ENCODE assay signal across 8 cellular contexts in genomic region chr15:75738647-75739325, GRCh38. TPM values are rescaled to one million over a fixed set of nuclear protein-coding genes. Genes with fewer than 3 reads are reported as not detected.
A peak's percentile ranks its signal among the peaks of the same experiment; 100 is the strongest.
DNase-seq lines count a peak whose midpoint lies in the region; ATAC-seq and TF ChIP-seq lines count a peak whose summit lies in the region.

No MANE protein-coding gene starts in this region.

- no peaks in the 10 kb centered on the region for H3K9me3 Mint-ChIP-seq in natural killer cell
- H3K9me3 Mint-ChIP-seq in stimulated activated memory B cell treated with anti-CD40 and anti-IgM and Interleukin-4, amounts not matched to agents 10 μg/mL and 1 μg/mL and 100 μg/mL, for 72 hours: no peaks in the 10 kb centered on the region

- no peak overlapping the region for H3K27ac ChIP-seq in GM23248
- H3K27ac ChIP-seq in fibroblast of lung (ENCODE audit: insufficient read depth, low read length): no peak overlapping the region

- ATAC-seq in natural killer cell: peak; percentile 93 to 97 (median 97)
- ATAC-seq in stimulated activated memory B cell treated with anti-CD40 and anti-IgM and Interleukin-4, amounts not matched to agents 10 μg/mL and 1 μg/mL and 100 μg/mL, for 72 hours: peak; percentile 99

- H3K36me3 Mint-ChIP-seq in natural killer cell: no peaks in the 10 kb centered on the region
- no peaks in the 10 kb centered on the region for H3K36me3 Mint-ChIP-seq in stimulated activated memory B cell treated with anti-CD40 and anti-IgM and Interleukin-4, amounts not matched to agents 10 μg/mL and 1 μg/mL and 100 μg/mL, for 72 hours

- no peaks in the 10 kb centered on the region for H3K9me2 ChIP-seq in GM23248 (ENCODE audit: insufficient read depth)

- peaks cover 50 to 69% of the 10 kb centered on the region in 2 donors for H3K27me3 Mint-ChIP-seq in natural killer cell (ENCODE audit: low read depth in 2 of 2)
- H3K27me3 Mint-ChIP-seq in stimulated activated memory B cell treated with anti-CD40 and anti-IgM and Interleukin-4, amounts not matched to agents 10 μg/mL and 1 μg/mL and 100 μg/mL, for 72 hours: peaks cover 17% of the 10 kb centered on the region

- H3K36me3 ChIP-seq in GM23248 (ENCODE audit: low read depth) (no peaks in the 10 kb centered on the region), fibroblast of lung (ENCODE audit: control insufficient read depth, insufficient read depth, low read length) (no peaks in the 10 kb centered on the region)

- TF ChIP-seq CTCF in fibroblast of lung (conservative IDR thresholded peaks at IDR 0.05 in 1 of 2, IDR thresholded peaks at IDR 0.05 in 1 of 2; ENCODE audit: low read depth in 1 of 2, low read length in 2 of 2) (no peak), natural killer cell (IDR thresholded peaks at IDR 0.05) (no peak)

- H3K9ac ChIP-seq in GM23248: 0 out of 2 replicates have a peak overlapping the region, but pooled peaks have one; percentile 21
- H3K9ac ChIP-seq in fibroblast of lung (ENCODE audit: insufficient read depth, low read length): peak overlapping the region; percentile 48

- DNase-seq in DMS53 treated with DMSO at 0.1 percent for 48 hours (lab: John Stamatoyannopoulos, UW; ENCODE audit: unreplicated experiment): peak; percentile 59
- DNase-seq in GM23248: peak; percentile 93
- DNase-seq in Kasumi-1 (lab: John Stamatoyannopoulos, UW): peak; percentile 86 to 89
- peak; percentile 87 for DNase-seq in RPMI7951 (ENCODE audit: low read depth)
- DNase-seq in activated T-helper 1 cell treated with anti-CD3 and anti-CD28 coated beads, Interleukin-2, amount 50 U/mL, for 16 hours (ENCODE audit: low read depth in 1 of 2, low spot score in 1 of 2): peak; percentile 79 to 80
- DNase-seq in fibroblast of lung (ENCODE audit: low read depth in 2 of 2): peak; percentile 89 to 91
- peak; percentile 69 for DNase-seq in natural killer cell

- H2AFZ ChIP-seq in GM23248 (peak overlapping the region; percentile 82), fibroblast of lung (ENCODE audit: low read length) (peak overlapping the region; percentile 80)

- H3K9me3 ChIP-seq in GM23248 (ENCODE audit: low read depth): no peaks in the 10 kb centered on the region
- no peaks in the 10 kb centered on the region for H3K9me3 ChIP-seq in fibroblast of lung (ENCODE audit: control insufficient read depth, insufficient read depth, low read depth, low read length)

- no peaks in the 10 kb centered on the region for H4K20me1 ChIP-seq in GM23248 (ENCODE audit: insufficient read depth)
- H4K20me1 ChIP-seq in fibroblast of lung (ENCODE audit: control insufficient read depth, extremely low read depth, insufficient read depth, low read length): no peaks in the 10 kb centered on the region

- peak overlapping the region; percentile 88 for H3K4me3 Mint-ChIP-seq in natural killer cell
- H3K4me3 Mint-ChIP-seq in stimulated activated memory B cell treated with anti-CD40 and anti-IgM and Interleukin-4, amounts not matched to agents 10 μg/mL and 1 μg/mL and 100 μg/mL, for 72 hours: peak overlapping the region; percentile 79

- WGBS in GM23248 (ENCODE audit: low coverage in 1 of 2, low lambda C conversion rate in 2 of 2, missing lambda C conversion rate in 2 of 2), 2 experiments: 13 to 14% methylated on average over 35 to 53 of the region's 54 CpGs

- H3K79me2 ChIP-seq in GM23248 (ENCODE audit: insufficient read depth) (no peaks in the 10 kb centered on the region), fibroblast of lung (ENCODE audit: control insufficient read depth, insufficient read depth, low read length) (no peaks in the 10 kb centered on the region)

- H3K4me3 ChIP-seq in GM23248 (peak overlapping the region; percentile 77), fibroblast of lung (replicated peaks in 1 of 4; ENCODE audit: control extremely low read depth in 1 of 4, insufficient read depth in 1 of 4, low read depth in 3 of 4, low read length in 4 of 4) (peak overlapping the region; percentile 51 to 90 (median 72))

- no peaks in the 10 kb centered on the region for H3K4me1 ChIP-seq in GM23248 (ENCODE audit: insufficient read depth)
- H3K4me1 ChIP-seq in fibroblast of lung (ENCODE audit: control insufficient read depth, extremely low read depth, insufficient read depth, low read length): no peaks in the 10 kb centered on the region

- H3K27me3 ChIP-seq in GM23248 (replicated peaks; ENCODE audit: insufficient read depth): no peaks in the 10 kb centered on the region
- no peaks in the 10 kb centered on the region for H3K27me3 ChIP-seq in fibroblast of lung (ENCODE audit: control insufficient read depth, insufficient read depth, low read length)

- intact Hi-C loops in natural killer cell (cut with micrococcal nuclease): no loop called here

- in situ Hi-C loops in GM23248 (cut with MboI): no loop called here

- H3K27ac Mint-ChIP-seq in natural killer cell: no peak overlapping the region
- H3K27ac Mint-ChIP-seq in stimulated activated memory B cell treated with anti-CD40 and anti-IgM and Interleukin-4, amounts not matched to agents 10 μg/mL and 1 μg/mL and 100 μg/mL, for 72 hours: peak overlapping the region; percentile 67

- H3K4me1 Mint-ChIP-seq in natural killer cell: peaks cover 4 to 15% of the 10 kb centered on the region in 2 donors
- peaks cover 27% of the 10 kb centered on the region for H3K4me1 Mint-ChIP-seq in stimulated activated memory B cell treated with anti-CD40 and anti-IgM and Interleukin-4, amounts not matched to agents 10 μg/mL and 1 μg/mL and 100 μg/mL, for 72 hours

- H3F3A ChIP-seq in GM23248 (ENCODE audit: insufficient read depth): no peaks in the 10 kb centered on the region

- peak overlapping the region; percentile 78 for H3K4me2 ChIP-seq in GM23248 (ENCODE audit: unreplicated experiment)
- H3K4me2 ChIP-seq in fibroblast of lung (ENCODE audit: extremely low read depth, insufficient read depth, low read length): peak overlapping the region; percentile 76

RNA-seq across cellular contexts. Expression of gene CSPG4, which starts 26.1 kb away (rescaled TPM):
- total RNA-seq in GM23248 (2014; rRNA removed; shearing (Covaris generic)): 25.8 and 27.6 TPM in 2 replicates
- polyA plus RNA-seq in GM23248 (2016; fragmentation: Nextera tagmentation; extraction: Ambion mirVana): 5.3 and 5.6 TPM in 2 replicates
- 31.4 and 52.5 TPM in 2 replicates for total RNA-seq in RPMI7951 (2014; rRNA removed; shearing (Covaris generic))
- total RNA-seq in fibroblast of lung: 26.5 and 109 TPM in 2 replicates
- polyA plus RNA-seq in fibroblast of lung: 14.5 and 23.1 TPM in 2 replicates
- 47.8 and 91.2 TPM in 2 replicates for polyA plus RNA-seq in fibroblast of lung (2012)
- polyA minus RNA-seq in fibroblast of lung (ENCODE audit: low replicate concordance): 130 and 217 TPM in 2 replicates
- under 1 TPM; 0.05 to 0.09 (median 0.07) TPM for total RNA-seq in natural killer cell

Comparison
In these comparisons a context has a peak if more than half of its experiments do, and no peak if none do; other contexts are left out.
1. RNA of gene CSPG4, which starts 26.1 kb away (total RNA-seq): 26.5 to 109 TPM in fibroblast of lung, 31.4 to 52.5 TPM in RPMI7951 and 25.8 to 27.6 TPM in GM23248; 0.05 to 0.09 TPM in natural killer cell; every median in the first group is over 10 times any median in the second.
2. Peak in every context shown above with its lines, with median percentiles within 50 percentile points of each other: DNase-seq.